ENCODE assay signal across 20 cellular contexts in genomic region chr5:71907589-71908145, GRCh38.
DNase-seq lines count a peak whose midpoint lies in the region; ATAC-seq and TF ChIP-seq lines count a peak whose summit lies in the region.
"Had no signal": no experiment of that assay in that cellular context is flagged by ENCODE, and none has a peak within 500 bp of the region (broad histone marks: within the 10 kb centered on the region; RNA-seq: fewer than 3 reads in every experiment).

No MANE protein-coding gene starts in this region.

- H3K27ac ChIP-seq in neural progenitor cell: no peak overlapping the region
- H3K27ac ChIP-seq: BLaER1 had no signal

- H3F3A ChIP-seq in neural progenitor cell (ENCODE audit: low read depth): no peaks in the 10 kb centered on the region

- peak; percentile 6 for DNase-seq in NCI-H345 (lab: John Stamatoyannopoulos, UW)
- DNase-seq in NCI-H345 treated with DMSO at 0.1 percent for 48 hours (lab: John Stamatoyannopoulos, UW; ENCODE audit: unreplicated experiment): no peak
- DNase-seq in cerebellar cortex (ENCODE audit: low spot score): peak; percentile 2
- no peak for DNase-seq in neural progenitor cell (ENCODE audit: low spot score)
- DNase-seq in GM10266 (ENCODE audit: extremely low spot score): no peak
- DNase-seq in SK-N-DZ (ENCODE audit: low spot score): no peak
- DNase-seq: activated naive CD8-positive, alpha-beta T cell treated with anti-CD3 and anti-CD28 coated beads, Interleukin-2, amount 50 U/mL, for 24 hours; central memory CD4-positive, alpha-beta T cell; effector CD8-positive, alpha-beta T cell; islet precursor cell; NCI-H1048; SIG-M5; stimulated activated CD4-positive, alpha-beta T cell treated with anti-CD3 and anti-CD28 coated beads, Interleukin-1b, Interleukin-23, amount 100 ng/mL, for 48 hours had no signal

- H3K27me3 Mint-ChIP-seq in neural progenitor cell (ENCODE audit: insufficient read depth, low read depth): peaks cover 2% of the 10 kb centered on the region
- H3K27me3 Mint-ChIP-seq: activated naive CD8-positive, alpha-beta T cell treated with anti-CD3 and anti-CD28 coated beads, Interleukin-2, amount 50 U/mL, for 24 hours had no signal

- H3K36me3 ChIP-seq in neural progenitor cell: no peaks in the 10 kb centered on the region
- H3K36me3 ChIP-seq: BLaER1 had no signal

- no peak overlapping the region for H3K4me3 ChIP-seq in neural progenitor cell
- H3K4me3 ChIP-seq: BLaER1, K562 had no signal

- H3K9me3 ChIP-seq in neural progenitor cell (ENCODE audit: low read depth): no peaks in the 10 kb centered on the region
- H3K9me3 ChIP-seq: BLaER1 had no signal

- H4K20me1 ChIP-seq in neural progenitor cell (ENCODE audit: low read depth): no peaks in the 10 kb centered on the region
- H4K20me1 ChIP-seq: BLaER1 had no signal

- no peaks in the 10 kb centered on the region for H3K79me2 ChIP-seq in neural progenitor cell (ENCODE audit: low read depth)

- H3K4me3 Mint-ChIP-seq in neural progenitor cell: no peak overlapping the region
- H3K4me3 Mint-ChIP-seq: activated naive CD8-positive, alpha-beta T cell treated with anti-CD3 and anti-CD28 coated beads, Interleukin-2, amount 50 U/mL, for 24 hours; activated T-helper 17 cell treated with anti-CD3 and anti-CD28 coated beads, Interleukin-2, amount 50 U/mL, for 72 hours had no signal

- H3K36me3 Mint-ChIP-seq in neural progenitor cell: no peaks in the 10 kb centered on the region

- ATAC-seq in HG03439 (IDR thresholded peaks at IDR 0.05; ENCODE audit: unreplicated experiment) (peak; percentile 22), HG03045 (IDR thresholded peaks at IDR 0.05; ENCODE audit: unreplicated experiment) (no peak)
- ATAC-seq: activated CD4-positive, CD25-positive, alpha-beta regulatory T cell treated with anti-CD3 and anti-CD28 coated beads, Interleukin-2, amount 50 U/mL, for 24 hours; activated naive CD8-positive, alpha-beta T cell treated with anti-CD3 and anti-CD28 coated beads, Interleukin-2, amount 50 U/mL, for 24 hours; activated T-helper 17 cell treated with anti-CD3 and anti-CD28 coated beads, Interleukin-2, amount 50 U/mL, for 72 hours; K562; sciatic nerve had no signal

- no peak overlapping the region for H3K9ac ChIP-seq in neural progenitor cell
- H3K9ac ChIP-seq: BLaER1 had no signal

- H3K4me1 Mint-ChIP-seq in neural progenitor cell: peaks cover 20% of the 10 kb centered on the region
- H3K4me1 Mint-ChIP-seq: activated naive CD8-positive, alpha-beta T cell treated with anti-CD3 and anti-CD28 coated beads, Interleukin-2, amount 50 U/mL, for 24 hours; activated T-helper 17 cell treated with anti-CD3 and anti-CD28 coated beads, Interleukin-2, amount 50 U/mL, for 72 hours had no signal

- no peaks in the 10 kb centered on the region for H3K27me3 ChIP-seq in neural progenitor cell
- H3K27me3 ChIP-seq: BLaER1 had no signal

- TF ChIP-seq CTCF in neural progenitor cell (IDR thresholded peaks at IDR 0.05): no peak
- no peak for TF ChIP-seq CTCF in GM10266 (IDR thresholded peaks at IDR 0.05; ENCODE audit: control insufficient read depth, insufficient read depth, low read depth, missing control alignments)

- peaks cover 10% of the 10 kb centered on the region for H3K9me3 Mint-ChIP-seq in neural progenitor cell
- H3K9me3 Mint-ChIP-seq: activated naive CD8-positive, alpha-beta T cell treated with anti-CD3 and anti-CD28 coated beads, Interleukin-2, amount 50 U/mL, for 24 hours; activated T-helper 17 cell treated with anti-CD3 and anti-CD28 coated beads, Interleukin-2, amount 50 U/mL, for 72 hours had no signal

- peak overlapping the region; percentile 86 for H2AFZ ChIP-seq in neural progenitor cell (replicated peaks)

- H3K4me1 ChIP-seq in neural progenitor cell: peaks cover 12% of the 10 kb centered on the region
- H3K4me1 ChIP-seq: BLaER1 had no signal

- no peak overlapping the region for H3K4me2 ChIP-seq in neural progenitor cell
- H3K4me2 ChIP-seq: BLaER1 had no signal

- no peak overlapping the region for H3K27ac Mint-ChIP-seq in neural progenitor cell
- H3K27ac Mint-ChIP-seq: activated naive CD8-positive, alpha-beta T cell treated with anti-CD3 and anti-CD28 coated beads, Interleukin-2, amount 50 U/mL, for 24 hours; activated T-helper 17 cell treated with anti-CD3 and anti-CD28 coated beads, Interleukin-2, amount 50 U/mL, for 72 hours had no signal

Comparison
In these comparisons a context has a peak if more than half of its experiments do, and no peak if none do; other contexts are left out.
1. DNase-seq: peak in NCI-H345 (single experiment) and cerebellar cortex (single experiment); none in NCI-H345 treated with DMSO at 0.1 percent for 48 hours (single experiment), neural progenitor cell (single experiment), GM10266 (single experiment) and SK-N-DZ (single experiment).